1 cellular context compared by ENCODE assay signal in the genomic region with DNA sequence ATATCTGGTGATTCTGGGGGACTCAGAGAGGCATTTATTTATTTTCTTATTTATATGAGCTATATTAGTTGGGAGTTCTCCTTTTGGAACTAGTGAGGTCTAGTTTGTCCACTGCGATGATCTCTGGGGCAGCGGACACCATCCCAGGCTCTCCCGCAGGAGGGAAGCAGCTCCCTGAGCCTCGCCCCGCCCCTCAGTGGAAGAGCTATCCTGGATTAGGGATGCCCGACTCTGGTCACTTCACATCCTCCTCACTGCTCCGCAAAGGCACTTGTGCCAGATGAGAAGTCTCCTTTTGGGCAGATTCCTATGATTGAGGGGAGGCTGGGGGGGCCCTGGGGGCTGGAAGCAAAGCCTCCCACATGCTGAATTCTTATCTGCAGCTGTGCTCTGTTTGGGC.
TF ChIP-seq lines count a peak whose summit lies in the region.

No MANE protein-coding gene starts in this region.

TF ChIP-seq in K562, 482 proteins besides CTCF, POLR2A, EP300 and RAD21 (continued from another document):
- TF ChIP-seq, protein P1, sequence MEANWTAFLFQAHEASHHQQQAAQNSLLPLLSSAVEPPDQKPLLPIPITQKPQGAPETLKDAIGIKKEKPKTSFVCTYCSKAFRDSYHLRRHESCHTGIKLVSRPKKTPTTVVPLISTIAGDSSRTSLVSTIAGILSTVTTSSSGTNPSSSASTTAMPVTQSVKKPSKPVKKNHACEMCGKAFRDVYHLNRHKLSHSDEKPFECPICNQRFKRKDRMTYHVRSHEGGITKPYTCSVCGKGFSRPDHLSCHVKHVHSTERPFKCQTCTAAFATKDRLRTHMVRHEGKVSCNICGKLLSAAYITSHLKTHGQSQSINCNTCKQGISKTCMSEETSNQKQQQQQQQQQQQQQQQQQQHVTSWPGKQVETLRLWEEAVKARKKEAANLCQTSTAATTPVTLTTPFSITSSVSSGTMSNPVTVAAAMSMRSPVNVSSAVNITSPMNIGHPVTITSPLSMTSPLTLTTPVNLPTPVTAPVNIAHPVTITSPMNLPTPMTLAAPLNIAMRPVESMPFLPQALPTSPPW (CRISPR knock-in tag; IDR thresholded peaks at IDR 0.05), result peak; percentile 30; the same call in 1 of the 2 replicates
- TF ChIP-seq ZC3H11A (IDR thresholded peaks at IDR 0.05; ENCODE audit: low read depth, low read length), result no peak
